In the genomic region with DNA sequence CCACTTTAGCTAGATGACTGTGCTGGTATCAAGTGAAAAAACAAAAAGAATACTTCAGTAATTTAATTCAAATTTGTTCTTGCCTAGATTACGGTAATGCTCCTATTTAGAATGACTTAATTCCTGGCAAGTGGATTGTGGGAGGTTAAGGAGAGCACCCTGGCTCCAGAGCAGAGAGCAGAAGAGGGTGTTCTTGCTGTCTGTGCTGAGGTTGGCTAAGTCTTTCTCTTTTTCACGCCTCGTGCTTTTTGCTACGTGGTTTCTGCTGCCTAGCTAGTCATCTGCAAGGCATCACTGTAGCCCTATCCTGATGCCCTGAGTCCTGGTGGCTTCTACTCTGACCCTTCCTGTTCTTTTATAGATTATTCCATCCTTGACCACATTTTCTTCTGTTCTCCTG, we compare ENCODE assay signal across 5 cellular contexts.
"Had no signal": no experiment of that assay in that cellular context is flagged by ENCODE, and none has a peak within 500 bp of the region (broad histone marks: within the 10 kb centered on the region; RNA-seq: fewer than 3 reads in every experiment).

No MANE protein-coding gene starts in this region.

- H3K27ac ChIP-seq: HL-60 had no signal

- ATAC-seq: GM23338, HepG2 had no signal

- DNase-seq: H9, HCEC 1CT had no signal

- H3K4me3 ChIP-seq: GM23338 had no signal
